ENCODE assay signal across 8 cellular contexts in the genomic region with DNA sequence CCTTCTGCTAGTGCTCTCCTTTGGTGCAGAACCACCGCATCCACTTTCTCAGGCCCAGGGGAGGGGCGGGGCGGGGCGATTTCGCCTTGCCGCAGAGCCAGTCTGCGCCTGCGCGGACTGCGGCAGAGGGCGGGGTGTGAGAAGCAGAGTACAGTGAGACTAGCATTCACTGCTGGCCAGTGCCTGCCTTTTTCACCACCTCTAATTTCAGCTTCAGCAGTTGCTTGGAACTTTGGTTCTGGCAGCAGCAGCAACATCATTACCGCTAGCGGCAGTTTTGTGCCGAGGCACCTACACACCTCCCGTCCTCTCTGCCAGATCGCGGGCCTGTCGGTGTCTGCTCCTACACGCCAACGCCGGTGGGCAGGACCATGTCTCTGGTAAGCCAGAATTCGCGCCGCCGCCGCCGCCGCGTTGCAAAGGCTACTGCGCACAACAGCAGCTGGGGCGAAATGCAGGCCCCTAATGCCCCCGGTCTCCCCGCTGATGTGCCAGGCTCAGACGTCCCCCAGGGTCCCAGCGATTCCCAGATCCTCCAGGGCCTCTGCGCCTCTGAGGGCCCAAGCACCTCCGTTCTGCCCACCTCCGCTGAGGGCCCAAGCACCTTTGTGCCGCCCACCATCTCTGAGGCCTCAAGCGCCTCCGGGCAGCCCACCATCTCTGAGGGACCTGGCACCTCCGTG. TPM values are rescaled to one million over a fixed set of nuclear protein-coding genes. Genes with fewer than 3 reads are reported as not detected.
A peak's percentile ranks its signal among the peaks of the same experiment; 100 is the strongest.
DNase-seq lines count a peak whose midpoint lies in the region; ATAC-seq and TF ChIP-seq lines count a peak whose summit lies in the region.

A gene with protein sequence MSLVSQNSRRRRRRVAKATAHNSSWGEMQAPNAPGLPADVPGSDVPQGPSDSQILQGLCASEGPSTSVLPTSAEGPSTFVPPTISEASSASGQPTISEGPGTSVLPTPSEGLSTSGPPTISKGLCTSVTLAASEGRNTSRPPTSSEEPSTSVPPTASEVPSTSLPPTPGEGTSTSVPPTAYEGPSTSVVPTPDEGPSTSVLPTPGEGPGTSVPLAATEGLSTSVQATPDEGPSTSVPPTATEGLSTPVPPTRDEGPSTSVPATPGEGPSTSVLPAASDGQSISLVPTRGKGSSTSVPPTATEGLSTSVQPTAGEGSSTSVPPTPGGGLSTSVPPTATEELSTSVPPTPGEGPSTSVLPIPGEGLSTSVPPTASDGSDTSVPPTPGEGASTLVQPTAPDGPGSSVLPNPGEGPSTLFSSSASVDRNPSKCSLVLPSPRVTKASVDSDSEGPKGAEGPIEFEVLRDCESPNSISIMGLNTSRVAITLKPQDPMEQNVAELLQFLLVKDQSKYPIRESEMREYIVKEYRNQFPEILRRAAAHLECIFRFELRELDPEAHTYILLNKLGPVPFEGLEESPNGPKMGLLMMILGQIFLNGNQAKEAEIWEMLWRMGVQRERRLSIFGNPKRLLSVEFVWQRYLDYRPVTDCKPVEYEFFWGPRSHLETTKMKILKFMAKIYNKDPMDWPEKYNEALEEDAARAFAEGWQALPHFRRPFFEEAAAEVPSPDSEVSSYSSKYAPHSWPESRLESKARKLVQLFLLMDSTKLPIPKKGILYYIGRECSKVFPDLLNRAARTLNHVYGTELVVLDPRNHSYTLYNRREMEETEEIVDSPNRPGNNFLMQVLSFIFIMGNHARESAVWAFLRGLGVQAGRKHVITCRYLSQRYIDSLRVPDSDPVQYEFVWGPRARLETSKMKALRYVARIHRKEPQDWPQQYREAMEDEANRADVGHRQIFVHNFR (plus strand): TSS at position 151 of the 683 bp plus-strand sequence. CDS start 221 bp downstream, at position 372.

- DNase-seq in CD4-positive, CD25-positive, alpha-beta regulatory T cell = peak; percentile 67 to 83 (median 77)
- peak; percentile 79 for DNase-seq in HK-2 (ENCODE audit: unreplicated experiment)
- DNase-seq in OCI-LY7 (ENCODE audit: low spot score) = peak; percentile 70
- peak; percentile 77 for DNase-seq in activated gamma-delta T cell treated with Interleukin-2 at 50 U/mL for 16 hours
- DNase-seq in foreskin melanocyte = peak; percentile 36
- peak; percentile 37 for DNase-seq in stromal cell of bone marrow (ENCODE audit: low read depth)

- intact Hi-C loops in OCI-LY7 (cut with micrococcal nuclease; ENCODE audit: unreplicated experiment) = no loop called here

- peak within 1 kb of the TSS; percentile 66 for H3K27ac ChIP-seq in CD4-positive, CD25-positive, alpha-beta regulatory T cell (ENCODE audit: insufficient read depth, low read length, poor library complexity, severe bottlenecking)
- no peak within 1 kb of the TSS for H3K27ac ChIP-seq in OCI-LY7 (ENCODE audit: low read depth, low read length, poor library complexity, severe bottlenecking)

- H3K27me3 Mint-ChIP-seq in CD4-positive, CD25-positive, alpha-beta regulatory T cell = peaks cover 10% of the 10 kb centered on the region

- H3K9me3 Mint-ChIP-seq in CD4-positive, CD25-positive, alpha-beta regulatory T cell = peaks cover 0 to 2% (median 0%) of the 10 kb centered on the region in 7 donors

- H3K4me1 Mint-ChIP-seq in CD4-positive, CD25-positive, alpha-beta regulatory T cell = peaks cover 0 to 34% (median 12%) of the 10 kb centered on the region in 4 donors

- H3K36me3 ChIP-seq in CD4-positive, CD25-positive, alpha-beta regulatory T cell (ENCODE audit: control insufficient read depth, insufficient read depth, low read length) = no peaks in the 10 kb centered on the region
- H3K36me3 ChIP-seq in OCI-LY7 (ENCODE audit: insufficient read depth, low read length) (no peaks in the 10 kb centered on the region), neuron (ENCODE audit: insufficient read depth, low read length) (no peaks in the 10 kb centered on the region)

- POLR2A ChIA-PET in OCI-LY7 (lab: Charles Lee) = interaction anchor here (0.7 kb wide), 1 partner anchor 133 kb away, joined by 5 read pairs; no protein-coding TSS in a partner anchor

- ATAC-seq in CD4-positive, CD25-positive, alpha-beta regulatory T cell (ENCODE audit: low read depth in 2 of 2) = peak; percentile 76 to 78
- ATAC-seq in GM19463 (IDR thresholded peaks at IDR 0.05; ENCODE audit: unreplicated experiment) = peak; percentile 84

- no peaks in the 10 kb centered on the region for H4K20me1 ChIP-seq in OCI-LY7 (ENCODE audit: insufficient read depth, low read length)

- no peak for TF ChIP-seq CTCF in OCI-LY7 (conservative IDR thresholded peaks at IDR 0.05; ENCODE audit: low read length)

- H2AFZ ChIP-seq in OCI-LY7 (ENCODE audit: low read length) (peak within 1 kb of the TSS; percentile 55; the same call in 1 of the 2 replicates), neuron (ENCODE audit: low read depth, low read length) (peak within 1 kb of the TSS; percentile 89)

- H3K27ac Mint-ChIP-seq in CD4-positive, CD25-positive, alpha-beta regulatory T cell = peak within 1 kb of the TSS; percentile 61 to 90 (median 79)

- H3K4me3 ChIP-seq in CD4-positive, CD25-positive, alpha-beta regulatory T cell (ENCODE audit: low read depth, low read length) = peak within 1 kb of the TSS; percentile 74
- H3K4me3 ChIP-seq in OCI-LY7 (ENCODE audit: low read depth, low read length, poor library complexity, severe bottlenecking) (peak within 1 kb of the TSS; percentile 66), neuron (ENCODE audit: low read length) (peak within 1 kb of the TSS; percentile 96)

- H3K4me2 ChIP-seq in OCI-LY7 (ENCODE audit: low read length) = peak within 1 kb of the TSS; percentile 74

- peaks cover 2% of the 10 kb centered on the region for H3K27me3 ChIP-seq in CD4-positive, CD25-positive, alpha-beta regulatory T cell (ENCODE audit: control insufficient read depth, insufficient read depth, low read length)
- H3K27me3 ChIP-seq in neuron (ENCODE audit: insufficient read depth, low read length) = peaks cover 2% of the 10 kb centered on the region

- BruUV-seq in OCI-LY7 (replicated peaks; lab: Mats Ljungman, UMichigan) = no TSS peak

- no peaks in the 10 kb centered on the region for H3K79me2 ChIP-seq in OCI-LY7 (ENCODE audit: insufficient read depth, low read depth, low read length)

- CTCF ChIA-PET in OCI-LY7 (lab: Charles Lee; ENCODE audit: unreplicated experiment) = no interaction called here

- H3K9me2 ChIP-seq in OCI-LY7 (ENCODE audit: insufficient read depth, low read length) = no peaks in the 10 kb centered on the region

- no peaks in the 10 kb centered on the region for H3K36me3 Mint-ChIP-seq in CD4-positive, CD25-positive, alpha-beta regulatory T cell

- H3K4me3 Mint-ChIP-seq in CD4-positive, CD25-positive, alpha-beta regulatory T cell = peak within 1 kb of the TSS; percentile 90 to 97 (median 92)

- H3K4me1 ChIP-seq in CD4-positive, CD25-positive, alpha-beta regulatory T cell (ENCODE audit: control insufficient read depth, insufficient read depth, low read length, poor library complexity, severe bottlenecking) = peaks cover 8% of the 10 kb centered on the region
- H3K4me1 ChIP-seq in OCI-LY7 (ENCODE audit: insufficient read depth, low read length, poor library complexity, severe bottlenecking) (peaks cover 5% of the 10 kb centered on the region), neuron (ENCODE audit: insufficient read depth, low read length) (peaks cover 7% of the 10 kb centered on the region)

- H3K9me3 ChIP-seq in CD4-positive, CD25-positive, alpha-beta regulatory T cell (ENCODE audit: control insufficient read depth in 2 of 2, low read length in 2 of 2) = no peaks in the 10 kb centered on the region
- H3K9me3 ChIP-seq in OCI-LY7 (ENCODE audit: low read length) (no peaks in the 10 kb centered on the region), neuron (ENCODE audit: low read length) (no peaks in the 10 kb centered on the region)

RNA-seq across cellular contexts. Expression of the gene that starts here (rescaled TPM):
- 5.9 TPM for total RNA-seq in CD4-positive, CD25-positive, alpha-beta regulatory T cell
- polyA plus RNA-seq in CD4-positive, CD25-positive, alpha-beta regulatory T cell = 1 to 10 TPM; 1.2 to 3.2 (median 2.1) TPM
- total RNA-seq in OCI-LY7 (2014; rRNA removed; shearing (Covaris generic)) = 0.35 and 0.41 TPM in 2 replicates
- total RNA-seq in OCI-LY7 (2022) = 0.17 and 0.46 TPM in 2 replicates

Comparison
In these comparisons a context has a peak if more than half of its experiments do, and no peak if none do; other contexts are left out.
1. Peak in DNase-seq, H3K4me3 ChIP-seq and H3K4me2 ChIP-seq in OCI-LY7; RNA of the gene not detected or under 1 TPM.